12 cellular contexts compared by ENCODE assay signal in genomic region chr3:151404316-151404715, GRCh38. TPM values are rescaled to one million over a fixed set of nuclear protein-coding genes. Genes with fewer than 3 reads are reported as not detected.
A peak's percentile ranks its signal among the peaks of the same experiment; 100 is the strongest.
DNase-seq lines count a peak whose midpoint lies in the region; ATAC-seq and TF ChIP-seq lines count a peak whose summit lies in the region.
"Had no signal": no experiment of that assay in that cellular context is flagged by ENCODE, and none has a peak within 500 bp of the region (broad histone marks: within the 10 kb centered on the region; RNA-seq: fewer than 3 reads in every experiment).

No MANE protein-coding gene starts in this region.

- intact Hi-C loops in uterus (cut with DNase I; ENCODE audit: low total_unique reads), result no loop called here

- no peak for TF ChIP-seq POLR2A in uterus (IDR thresholded peaks at IDR 0.05)

- peak; percentile 10 for DNase-seq in ACHN
- peak; percentile 48 for DNase-seq in astrocyte of the hippocampus (ENCODE audit: low read depth, low spot score)
- no peak for DNase-seq in activated CD4-positive, CD25-positive, alpha-beta regulatory T cell treated with anti-CD3 and anti-CD28 coated beads, Interleukin-2, amount 50 U/mL, for 72 hours
- no peak for DNase-seq in WERI-Rb-1
- DNase-seq in uterus, result no peak
- DNase-seq in SHP77 (lab: John Stamatoyannopoulos, UW), result no peak
- DNase-seq: activated CD8-positive, alpha-beta memory T cell treated with anti-CD3 and anti-CD28 coated beads, Interleukin-2, amount 50 U/mL, for 4 hours; cortex of kidney; NCI-H146 had no signal

- ATAC-seq in GM18907 (IDR thresholded peaks at IDR 0.05; ENCODE audit: unreplicated experiment) (peak; percentile 82), HG03432 (IDR thresholded peaks at IDR 0.05; ENCODE audit: unreplicated experiment) (peak; percentile 79)

- H3K4me1 ChIP-seq in uterus, result no peaks in the 10 kb centered on the region

- TF ChIP-seq CTCF in WERI-Rb-1 (IDR thresholded peaks at IDR 0.05; ENCODE audit: low read depth, low read length) (no peak), uterus (IDR thresholded peaks at IDR 0.05) (no peak)

- H3K27me3 ChIP-seq in WERI-Rb-1 (ENCODE audit: insufficient read depth, low read depth, severe bottlenecking) (no peaks in the 10 kb centered on the region), uterus (no peaks in the 10 kb centered on the region)

- H3K27ac ChIP-seq in WERI-Rb-1 (no peak overlapping the region), uterus (no peak overlapping the region)

- H3K9me3 ChIP-seq in WERI-Rb-1 (ENCODE audit: severe bottlenecking) (no peaks in the 10 kb centered on the region), uterus (no peaks in the 10 kb centered on the region)

- no peak overlapping the region for H3K4me3 ChIP-seq in WERI-Rb-1 (ENCODE audit: low read depth, low read length)
- no peak overlapping the region for H3K4me3 ChIP-seq in uterus

- H3K36me3 ChIP-seq in WERI-Rb-1 (no peaks in the 10 kb centered on the region), uterus (no peaks in the 10 kb centered on the region)

- in situ Hi-C loops in ACHN (cut with HindIII; ENCODE audit: low pct_ligation_motif_present, low pct_unique_long_range_greater_than_20kb, low sequenced_read_pairs), result no loop called here

RNA-seq across cellular contexts. Expression of gene P2RY12, which starts 19.8 kb away (rescaled TPM):
- 1 to 10 TPM in 2 of 4 donors, under 1 TPM in 1, not detected in 1; 0.95 to 6.2 (median 3.1) TPM for total RNA-seq in uterus
- total RNA-seq: SK-MEL-5 had no signal

RNA-seq across cellular contexts. Expression of gene IGSF10, which starts 56.5 kb away (rescaled TPM):
- total RNA-seq in uterus, result 10 to 100 TPM in 1 of 4 donors, 1 to 10 TPM in 3; 3.5 to 14.9 (median 7.0) TPM

Comparison
In these comparisons a context has a peak if more than half of its experiments do, and no peak if none do; other contexts are left out.
1. DNase-seq: peak in ACHN (single experiment) and astrocyte of the hippocampus (single experiment); none in activated CD4-positive, CD25-positive, alpha-beta regulatory T cell treated with anti-CD3 and anti-CD28 coated beads, Interleukin-2, amount 50 U/mL, for 72 hours (single experiment), WERI-Rb-1 (single experiment), uterus (0 of 2) and SHP77 (0 of 2).